14 cellular contexts compared by ENCODE assay signal in genomic region chr16:87725596-87726235, GRCh38. TPM values are rescaled to one million over a fixed set of nuclear protein-coding genes. Genes with fewer than 3 reads are reported as not detected.
DNase-seq lines count a peak whose midpoint lies in the region; ATAC-seq and TF ChIP-seq lines count a peak whose summit lies in the region.
"Had no signal": no experiment of that assay in that cellular context is flagged by ENCODE, and none has a peak within 500 bp of the region (broad histone marks: within the 10 kb centered on the region; RNA-seq: fewer than 3 reads in every experiment).

No MANE protein-coding gene starts in this region.

- TF ChIP-seq POLR2A in erythroblast (IDR thresholded peaks at IDR 0.05; ENCODE audit: low read length): no peak

- H3K27me3 ChIP-seq in BLaER1 treated with 17β-estradiol and CSF1 and Interleukin-3, amounts not matched to agents 10 nM and 100 nM: no peaks in the 10 kb centered on the region
- H3K27me3 ChIP-seq in brain microvascular endothelial cell (replicated peaks): no peaks in the 10 kb centered on the region
- H3K27me3 ChIP-seq: tibial artery had no signal

- DNase-seq in brain microvascular endothelial cell (peak; percentile 76), myocyte (ENCODE audit: low read depth) (peak; percentile 44), NCI-H526 (lab: John Stamatoyannopoulos, UW) (no peak), left lobe of liver (ENCODE audit: low spot score) (no peak), erythroblast (lab: John Stamatoyannopoulos, UW) (no peak)
- DNase-seq: activated T-cell treated with anti-CD3 and anti-CD28 coated beads, Interleukin-2, amount 50 U/mL, for 48 hours; DND-41; left ventricle myocardium superior; PC-9; tibial artery had no signal

- peaks cover 55 to 79% (median 76%) of the 10 kb centered on the region in 10 experiments for H3K4me1 ChIP-seq in BLaER1 treated with 17β-estradiol and CSF1 and Interleukin-3, amounts not matched to agents 10 nM and 100 nM
- H3K4me1 ChIP-seq in HEK293 (ENCODE audit: control insufficient read depth, insufficient read depth, low read length): peaks cover 4% of the 10 kb centered on the region
- H3K4me1 ChIP-seq: parathyroid adenoma had no signal

- H3K36me3 ChIP-seq in BLaER1 treated with 17β-estradiol and CSF1 and Interleukin-3, amounts not matched to agents 10 nM and 100 nM: peaks cover 28 to 53% (median 39%) of the 10 kb centered on the region in 11 experiments
- H3K36me3 ChIP-seq in HEK293 (ENCODE audit: control insufficient read depth in 2 of 2, insufficient read depth in 1 of 2, low read length in 2 of 2): peaks cover 3 to 51% of the 10 kb centered on the region in 2 experiments; a peak in 2 of 3 replicates
- peaks cover 4% of the 10 kb centered on the region for H3K36me3 ChIP-seq in brain microvascular endothelial cell (replicated peaks)

- no peaks in the 10 kb centered on the region for H3K9me3 ChIP-seq in BLaER1 treated with 17β-estradiol and CSF1 and Interleukin-3, amounts not matched to agents 10 nM and 100 nM (replicated peaks in 1 of 11)
- no peaks in the 10 kb centered on the region for H3K9me3 ChIP-seq in HEK293 (ENCODE audit: control insufficient read depth, insufficient read depth, low read depth, low read length)
- H3K9me3 ChIP-seq: tibial artery had no signal

- peak overlapping the region in 10 of 11 experiments; percentile 15 to 75 (median 54); a peak in 15 of 22 replicates for H3K9ac ChIP-seq in BLaER1 treated with 17β-estradiol and CSF1 and Interleukin-3, amounts not matched to agents 10 nM and 100 nM
- H3K9ac ChIP-seq: parathyroid adenoma had no signal

- no peak overlapping the region for H3K4me3 ChIP-seq in BLaER1 treated with 17β-estradiol and CSF1 and Interleukin-3, amounts not matched to agents 10 nM and 100 nM
- H3K4me3 ChIP-seq in HEK293 (ENCODE audit: low read depth, low read length) (no peak overlapping the region), brain microvascular endothelial cell (ENCODE audit: low read depth, low read length) (no peak overlapping the region)
- H3K4me3 ChIP-seq: PC-9, tibial artery had no signal

- POLR2A ChIA-PET in HEK293 (lab: Yijun Ruan, JAX): no interaction called here

- peak overlapping the region in 10 of 11 experiments; percentile 38 to 90 (median 75); a peak in 20 of 22 replicates for H3K27ac ChIP-seq in BLaER1 treated with 17β-estradiol and CSF1 and Interleukin-3, amounts not matched to agents 10 nM and 100 nM
- H3K27ac ChIP-seq in HEK293 (ENCODE audit: extremely low read depth, low read depth, low read length) (no peak overlapping the region), brain microvascular endothelial cell (no peak overlapping the region)
- H3K27ac ChIP-seq: parathyroid adenoma, PC-9, tibial artery had no signal

- in situ Hi-C loops in brain microvascular endothelial cell (cut with HindIII; ENCODE audit: low pct_ligation_motif_present, low sequenced_read_pairs): no loop called here

- ATAC-seq in left lobe of liver: no peak
- ATAC-seq in HG02970 (IDR thresholded peaks at IDR 0.05; ENCODE audit: low FRiP score, unreplicated experiment): no peak
- ATAC-seq: left ventricle myocardium superior had no signal

- peaks cover 0 to 44% (median 22%) of the 10 kb centered on the region in 11 experiments; a peak in 18 of 22 replicates for H4K20me1 ChIP-seq in BLaER1 treated with 17β-estradiol and CSF1 and Interleukin-3, amounts not matched to agents 10 nM and 100 nM

- no peak for TF ChIP-seq CTCF in HEK293 (tag by site-specific recombination; IDR thresholded peaks at IDR 0.05)
- TF ChIP-seq CTCF in brain microvascular endothelial cell (IDR thresholded peaks at IDR 0.05; ENCODE audit: low read depth, low read length, missing control alignments): no peak

- CTCF ChIA-PET in HEK293 (lab: Yijun Ruan, JAX): interaction anchor here (0.6 kb wide), 1 partner anchor 147 kb away, joined by 3 read pairs; no protein-coding TSS in a partner anchor

- peak overlapping the region; percentile 66 to 89 (median 81) for H3K4me2 ChIP-seq in BLaER1 treated with 17β-estradiol and CSF1 and Interleukin-3, amounts not matched to agents 10 nM and 100 nM
- H3K4me2 ChIP-seq: PC-9 had no signal

TF ChIP-seq in HEK293, 187 proteins besides CTCF, POLR2A, EP300 and RAD21 (continues in another document):
- 0 out of 2 replicates have a peak, but pooled peaks have one; percentile 32 for TF ChIP-seq WT1 (tag by site-specific recombination; IDR thresholded peaks at IDR 0.05)
- peak; percentile 24; the same call in 1 of the 2 replicates for TF ChIP-seq IKZF3 (tag by site-specific recombination; IDR thresholded peaks at IDR 0.05)
- TF ChIP-seq, protein P1, sequence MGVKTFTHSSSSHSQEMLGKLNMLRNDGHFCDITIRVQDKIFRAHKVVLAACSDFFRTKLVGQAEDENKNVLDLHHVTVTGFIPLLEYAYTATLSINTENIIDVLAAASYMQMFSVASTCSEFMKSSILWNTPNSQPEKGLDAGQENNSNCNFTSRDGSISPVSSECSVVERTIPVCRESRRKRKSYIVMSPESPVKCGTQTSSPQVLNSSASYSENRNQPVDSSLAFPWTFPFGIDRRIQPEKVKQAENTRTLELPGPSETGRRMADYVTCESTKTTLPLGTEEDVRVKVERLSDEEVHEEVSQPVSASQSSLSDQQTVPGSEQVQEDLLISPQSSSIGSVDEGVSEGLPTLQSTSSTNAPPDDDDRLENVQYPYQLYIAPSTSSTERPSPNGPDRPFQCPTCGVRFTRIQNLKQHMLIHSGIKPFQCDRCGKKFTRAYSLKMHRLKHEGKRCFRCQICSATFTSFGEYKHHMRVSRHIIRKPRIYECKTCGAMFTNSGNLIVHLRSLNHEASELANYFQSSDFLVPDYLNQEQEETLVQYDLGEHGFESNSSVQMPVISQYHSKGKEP (tag by site-specific recombination; IDR thresholded peaks at IDR 0.05): 0 out of 2 replicates have a peak, but pooled peaks have one; percentile 18
- peak; percentile 74 for TF ChIP-seq KLF10 (tag by site-specific recombination; IDR thresholded peaks at IDR 0.05)
- 0 out of 2 replicates have a peak, but pooled peaks have one; percentile 26 for TF ChIP-seq KLF8 (tag by site-specific recombination; IDR thresholded peaks at IDR 0.05)
- no peak for TF ChIP-seq ZIC2 (tag by site-specific recombination; IDR thresholded peaks at IDR 0.05)
- no peak for TF ChIP-seq ZNF248 (tag by site-specific recombination; IDR thresholded peaks at IDR 0.05)
- no peak for TF ChIP-seq ZNF510 (tag by site-specific recombination; IDR thresholded peaks at IDR 0.05; ENCODE audit: insufficient replicate concordance)
- TF ChIP-seq KLF16 (tag by site-specific recombination; IDR thresholded peaks at IDR 0.05): 0 out of 2 replicates have a peak, but pooled peaks have one; percentile 19
- peak; percentile 49; the same call in 1 of the 2 replicates for TF ChIP-seq KLF9 (tag by site-specific recombination; IDR thresholded peaks at IDR 0.05; ENCODE audit: low read depth)
- 0 out of 2 replicates have a peak, but pooled peaks have one; percentile 28 for TF ChIP-seq GLIS1 (tag by site-specific recombination; IDR thresholded peaks at IDR 0.05)
- TF ChIP-seq HOXA7 (CRISPR knock-in tag; IDR thresholded peaks at IDR 0.05; ENCODE audit: borderline replicate concordance): no peak
- TF ChIP-seq ZNF112 (tag by site-specific recombination; IDR thresholded peaks at IDR 0.05): no peak
- 0 out of 2 replicates have a peak, but pooled peaks have one; percentile 21 for TF ChIP-seq TSHZ1 (tag by site-specific recombination; IDR thresholded peaks at IDR 0.05; ENCODE audit: borderline replicate concordance)
- TF ChIP-seq, protein P2, sequence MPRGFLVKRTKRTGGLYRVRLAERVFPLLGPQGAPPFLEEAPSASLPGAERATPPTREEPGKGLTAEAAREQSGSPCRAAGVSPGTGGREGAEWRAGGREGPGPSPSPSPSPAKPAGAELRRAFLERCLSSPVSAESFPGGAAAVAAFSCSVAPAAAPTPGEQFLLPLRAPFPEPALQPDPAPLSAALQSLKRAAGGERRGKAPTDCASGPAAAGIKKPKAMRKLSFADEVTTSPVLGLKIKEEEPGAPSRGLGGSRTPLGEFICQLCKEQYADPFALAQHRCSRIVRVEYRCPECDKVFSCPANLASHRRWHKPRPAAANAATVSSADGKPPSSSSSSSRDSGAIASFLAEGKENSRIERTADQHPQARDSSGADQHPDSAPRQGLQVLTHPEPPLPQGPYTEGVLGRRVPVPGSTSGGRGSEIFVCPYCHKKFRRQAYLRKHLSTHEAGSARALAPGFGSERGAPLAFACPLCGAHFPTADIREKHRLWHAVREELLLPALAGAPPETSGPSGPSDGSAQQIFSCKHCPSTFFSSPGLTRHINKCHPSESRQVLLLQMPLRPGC (tag by site-specific recombination; IDR thresholded peaks at IDR 0.05): 0 out of 2 replicates have a peak, but pooled peaks have one; percentile 43
- TF ChIP-seq KLF1 (tag by site-specific recombination; IDR thresholded peaks at IDR 0.05): peak; percentile 95
- TF ChIP-seq ZNF600 (tag by site-specific recombination; IDR thresholded peaks at IDR 0.05): 0 out of 2 replicates have a peak, but pooled peaks have one; percentile 34
- 0 out of 2 replicates have a peak, but pooled peaks have one; percentile 12 for TF ChIP-seq SCRT2 (tag by site-specific recombination; IDR thresholded peaks at IDR 0.05)

RNA-seq across cellular contexts. Expression of gene KLHDC4, which starts 40.1 kb away (rescaled TPM):
- total RNA-seq in myocyte (24.4 and 27.1 TPM in 2 replicates), left lobe of liver (17.2 TPM)
- polyA plus RNA-seq in myocyte (2012): 28.0 TPM

Comparison
In these comparisons a context has a peak if more than half of its experiments do, and no peak if none do; other contexts are left out.
1. H3K27ac ChIP-seq: peak in BLaER1 treated with 17β-estradiol and CSF1 and Interleukin-3, amounts not matched to agents 10 nM and 100 nM (10 of 11); none in HEK293 (single experiment) and brain microvascular endothelial cell (single experiment).
2. DNase-seq: peak in brain microvascular endothelial cell (single experiment) and myocyte (single experiment); none in NCI-H526 (0 of 2), left lobe of liver (single experiment) and erythroblast (0 of 2).